Comparison of ENCODE assay signal across 24 cellular contexts in the genomic region with DNA sequence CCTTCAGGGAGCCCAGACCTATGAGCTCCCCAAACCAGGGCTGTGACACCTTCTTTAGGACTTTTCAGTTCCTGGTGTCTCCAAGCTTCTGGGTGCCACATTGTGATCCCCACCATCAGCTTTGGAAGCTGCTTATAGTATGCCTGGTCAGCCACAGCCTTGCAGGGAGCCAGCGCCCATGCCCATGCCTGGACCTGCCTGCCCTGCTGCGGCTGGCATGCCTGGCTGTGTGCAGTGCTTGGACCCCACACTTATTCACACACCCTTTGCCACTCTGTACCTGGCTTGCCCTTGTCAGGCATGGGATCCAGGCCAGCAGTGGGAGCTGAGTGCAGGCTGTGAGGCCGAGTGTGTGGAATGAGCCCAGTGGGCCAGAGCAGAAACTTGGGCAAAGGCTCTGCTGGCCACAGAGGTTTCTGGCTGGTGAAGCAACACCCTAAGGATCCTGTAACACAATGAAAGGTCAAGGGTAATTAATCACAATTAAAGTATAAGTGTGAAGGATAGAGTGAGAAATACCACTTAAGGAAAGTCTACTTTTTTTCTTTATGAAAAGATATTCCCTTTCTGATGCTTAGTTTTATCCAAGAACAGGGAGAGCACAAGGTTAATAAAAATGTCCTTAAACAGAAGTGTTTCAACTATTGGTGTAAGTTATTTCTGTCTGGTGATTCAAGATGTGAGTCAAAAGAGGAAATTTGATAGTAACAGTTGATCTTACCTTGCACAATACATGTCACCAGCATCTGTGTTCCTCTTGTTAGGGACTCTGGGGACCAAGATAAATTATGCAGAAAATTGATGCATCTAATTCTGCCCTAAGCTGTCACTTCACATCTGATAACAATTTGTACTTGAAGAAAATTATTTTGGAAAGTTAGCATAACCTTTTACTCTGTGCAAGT.
DNase-seq lines count a peak whose midpoint lies in the region; ATAC-seq and TF ChIP-seq lines count a peak whose summit lies in the region.
"Had no signal": no experiment of that assay in that cellular context is flagged by ENCODE, and none has a peak within 500 bp of the region (broad histone marks: within the 10 kb centered on the region; RNA-seq: fewer than 3 reads in every experiment).

No MANE protein-coding gene starts in this region.

- 83% methylated on average over 2 of the region's 3 CpGs; no CpG with 5 or more reads in 1 of the 2 donors for WGBS in esophagus squamous epithelium, 2 donors

- H3K36me3 Mint-ChIP-seq in activated CD8-positive, alpha-beta T cell treated with anti-CD3 and anti-CD28 coated beads for 36 hours (ENCODE audit: low read depth), result no peaks in the 10 kb centered on the region
- H3K36me3 Mint-ChIP-seq: naive thymus-derived CD8-positive, alpha-beta T cell had no signal

- no peak overlapping the region for H3K4me3 Mint-ChIP-seq in activated CD8-positive, alpha-beta T cell treated with anti-CD3 and anti-CD28 coated beads for 36 hours
- H3K4me3 Mint-ChIP-seq: activated CD8-positive, alpha-beta T cell treated with anti-CD3 and anti-CD28 coated beads, Interleukin-2, amount 10 ng/mL, durations not matched to agents 7 days and 5 days; HFFc6; naive thymus-derived CD8-positive, alpha-beta T cell had no signal

- POLR2A ChIA-PET in activated CD8-positive, alpha-beta T cell treated with anti-CD3 and anti-CD28 coated beads for 36 hours (lab: Charles Lee), result no interaction called here

- intact Hi-C loops in breast epithelium (cut with DNase I; ENCODE audit: low total_unique reads) (no loop called here), esophagus squamous epithelium (cut with DNase I) (no loop called here)
- intact Hi-C loops in activated CD8-positive, alpha-beta T cell treated with anti-CD3 and anti-CD28 coated beads for 36 hours (cut with micrococcal nuclease), result no loop called here

- no peaks in the 10 kb centered on the region for H3K4me1 Mint-ChIP-seq in activated CD8-positive, alpha-beta T cell treated with anti-CD3 and anti-CD28 coated beads for 36 hours (ENCODE audit: low read depth)
- H3K4me1 Mint-ChIP-seq: naive thymus-derived CD8-positive, alpha-beta T cell had no signal

- no peaks in the 10 kb centered on the region for H3K9me3 Mint-ChIP-seq in activated CD8-positive, alpha-beta T cell treated with anti-CD3 and anti-CD28 coated beads for 36 hours
- H3K9me3 Mint-ChIP-seq: HFFc6 had no signal

- no peaks in the 10 kb centered on the region for H3K4me1 ChIP-seq in breast epithelium
- no peaks in the 10 kb centered on the region for H3K4me1 ChIP-seq in esophagus squamous epithelium
- H3K4me1 ChIP-seq: BLaER1, right lobe of liver, upper lobe of left lung had no signal

- ATAC-seq in HG03280 (IDR thresholded peaks at IDR 0.05; ENCODE audit: unreplicated experiment), result no peak
- ATAC-seq in activated CD8-positive, alpha-beta T cell treated with anti-CD3 and anti-CD28 coated beads for 36 hours, result no peak
- ATAC-seq: activated CD4-positive, CD25-positive, alpha-beta regulatory T cell treated with anti-CD3 and anti-CD28 coated beads, Interleukin-2, amount 50 U/mL, for 24 hours; activated CD8-positive, alpha-beta T cell treated with anti-CD3 and anti-CD28 coated beads, Interleukin-2, amount 10 ng/mL, durations not matched to agents 7 days and 5 days; HepG2; left cardiac atrium; naive thymus-derived CD8-positive, alpha-beta T cell had no signal

- peak; percentile 60 for DNase-seq in SIG-M5 treated with dmso at 0.1 percent for 504 hours (lab: John Stamatoyannopoulos, UW; ENCODE audit: unreplicated experiment)
- no peak for DNase-seq in SIG-M5 (lab: John Stamatoyannopoulos, UW)
- DNase-seq in NOMO-1 treated with dmso at 0.1 percent for 144 hours (lab: John Stamatoyannopoulos, UW; ENCODE audit: unreplicated experiment), result peak; percentile 41
- peak; percentile 1 for DNase-seq in myocyte (ENCODE audit: low read depth)
- no peak for DNase-seq in breast epithelium (ENCODE audit: low spot score in 2 of 2)
- DNase-seq in esophagus squamous epithelium (lab: John Stamatoyannopoulos, UW), result no peak
- DNase-seq in activated CD8-positive, alpha-beta T cell treated with anti-CD3 and anti-CD28 coated beads for 36 hours, result no peak
- DNase-seq: activated CD8-positive, alpha-beta T cell treated with anti-CD3 and anti-CD28 coated beads, Interleukin-2, amount 10 ng/mL, durations not matched to agents 7 days and 5 days; activated gamma-delta T cell treated with Interleukin-2 at 50 U/mL for 16 hours; brain microvascular endothelial cell; HFFc6; left cardiac atrium; mesendoderm; NCI-H1694; ovary; right lobe of liver; SW 1271 had no signal

- H3K4me3 ChIP-seq in breast epithelium (no peak overlapping the region), esophagus squamous epithelium (no peak overlapping the region)
- H3K4me3 ChIP-seq: BLaER1, coronary artery, ovary, right lobe of liver, upper lobe of left lung had no signal

- H3K36me3 ChIP-seq in breast epithelium (no peaks in the 10 kb centered on the region), esophagus squamous epithelium (no peaks in the 10 kb centered on the region)
- H3K36me3 ChIP-seq: BLaER1, brain microvascular endothelial cell, ovary, right lobe of liver, upper lobe of left lung had no signal

- no peaks in the 10 kb centered on the region for H3K27me3 Mint-ChIP-seq in activated CD8-positive, alpha-beta T cell treated with anti-CD3 and anti-CD28 coated beads for 36 hours
- H3K27me3 Mint-ChIP-seq: naive thymus-derived CD8-positive, alpha-beta T cell had no signal

- TF ChIP-seq CTCF in breast epithelium (IDR thresholded peaks at IDR 0.05) (no peak), esophagus squamous epithelium (IDR thresholded peaks at IDR 0.05) (no peak)
- no peak for TF ChIP-seq CTCF in activated CD8-positive, alpha-beta T cell treated with anti-CD3 and anti-CD28 coated beads for 36 hours (IDR thresholded peaks at IDR 0.05)

- H3K27ac Mint-ChIP-seq in activated CD8-positive, alpha-beta T cell treated with anti-CD3 and anti-CD28 coated beads for 36 hours, result no peak overlapping the region
- H3K27ac Mint-ChIP-seq: activated CD8-positive, alpha-beta T cell treated with anti-CD3 and anti-CD28 coated beads, Interleukin-2, amount 10 ng/mL, durations not matched to agents 7 days and 5 days; HFFc6; naive thymus-derived CD8-positive, alpha-beta T cell had no signal

- CTCF ChIA-PET in activated CD8-positive, alpha-beta T cell treated with anti-CD3 and anti-CD28 coated beads for 36 hours (lab: Charles Lee), result no interaction called here

- H3K9me3 ChIP-seq in breast epithelium (peaks cover 5 to 10% of the 10 kb centered on the region in 2 donors), esophagus squamous epithelium (no peaks in the 10 kb centered on the region)
- H3K9me3 ChIP-seq: ovary, right lobe of liver had no signal

- no peak overlapping the region for H3K27ac ChIP-seq in breast epithelium
- no peak overlapping the region for H3K27ac ChIP-seq in esophagus squamous epithelium
- H3K27ac ChIP-seq: BLaER1, brain microvascular endothelial cell, coronary artery, ovary, right lobe of liver, upper lobe of left lung had no signal

- peaks cover 0 to 3% of the 10 kb centered on the region in 2 donors for H3K27me3 ChIP-seq in breast epithelium
- no peaks in the 10 kb centered on the region for H3K27me3 ChIP-seq in esophagus squamous epithelium
- H3K27me3 ChIP-seq: brain microvascular endothelial cell, ovary, right lobe of liver, upper lobe of left lung had no signal

- TF ChIP-seq POLR2A in breast epithelium (IDR thresholded peaks at IDR 0.05) (no peak), esophagus squamous epithelium (IDR thresholded peaks at IDR 0.05) (no peak)

Comparison
In these comparisons a context has a peak if more than half of its experiments do, and no peak if none do; other contexts are left out.
1. DNase-seq: peak in SIG-M5 treated with dmso at 0.1 percent for 504 hours (single experiment), NOMO-1 treated with dmso at 0.1 percent for 144 hours (single experiment) and myocyte (single experiment); none in SIG-M5 (single experiment), breast epithelium (0 of 2), esophagus squamous epithelium (single experiment) and activated CD8-positive, alpha-beta T cell treated with anti-CD3 and anti-CD28 coated beads for 36 hours (single experiment).